1 cellular context compared by ENCODE assay signal in genomic region chr17:62965649-62966425, GRCh38.
TF ChIP-seq lines count a peak whose summit lies in the region.

Gene TANC2 (plus strand): TSS chr17:62966235. CDS start chr17:63009560, 43,325 bp downstream.

TF ChIP-seq in HepG2, 621 proteins besides CTCF, POLR2A, EP300 and RAD21 (continued from another document):
- TF ChIP-seq UBTF (CRISPR knock-in tag; IDR thresholded peaks at IDR 0.05) (no peak), RBM39 (IDR thresholded peaks at IDR 0.05; ENCODE audit: low read depth, low read length, poor library complexity, severe bottlenecking) (no peak), ZNF619 (CRISPR knock-in tag; IDR thresholded peaks at IDR 0.05) (no peak), ZNF562 (CRISPR knock-in tag; IDR thresholded peaks at IDR 0.05; ENCODE audit: borderline replicate concordance) (no peak), PCBP2 (optimal IDR thresholded peaks at IDR 0.05; ENCODE audit: low read depth, low read length, poor library complexity, severe bottlenecking) (no peak), ZNF326 (CRISPR knock-in tag; IDR thresholded peaks at IDR 0.05; ENCODE audit: borderline replicate concordance) (no peak), TFDP1 (CRISPR knock-in tag; IDR thresholded peaks at IDR 0.05; ENCODE audit: borderline replicate concordance) (peak; percentile 29; the same call in 1 of the 2 replicates), SYNCRIP (IDR thresholded peaks at IDR 0.05; ENCODE audit: insufficient read depth, low read depth, low read length) (no peak), MYC (CRISPR knock-in tag; IDR thresholded peaks at IDR 0.05; ENCODE audit: borderline replicate concordance) (no peak), ZNF777 (CRISPR knock-in tag; IDR thresholded peaks at IDR 0.05) (peak; percentile 43), KDM2A (CRISPR knock-in tag; IDR thresholded peaks at IDR 0.05; ENCODE audit: borderline replicate concordance, low read depth) (0 out of 2 replicates have a peak, but pooled peaks have one; percentile 15), FOXP4 (CRISPR knock-in tag; IDR thresholded peaks at IDR 0.05) (no peak), KDM5B (CRISPR knock-in tag; IDR thresholded peaks at IDR 0.05; ENCODE audit: borderline replicate concordance) (peak; percentile 25; the same call in 1 of the 2 replicates), HIVEP1 (CRISPR knock-in tag; IDR thresholded peaks at IDR 0.05) (0 out of 2 replicates have a peak, but pooled peaks have one; percentile 22), ZNF670 (CRISPR knock-in tag; IDR thresholded peaks at IDR 0.05; ENCODE audit: borderline replicate concordance) (no peak), ZNF468 (CRISPR knock-in tag; IDR thresholded peaks at IDR 0.05) (no peak), ZNF788 (CRISPR knock-in tag; IDR thresholded peaks at IDR 0.05; ENCODE audit: borderline replicate concordance) (no peak), GABPB1 (CRISPR knock-in tag; IDR thresholded peaks at IDR 0.05) (peak; percentile 44; the same call in 1 of the 2 replicates), GRHL1 (CRISPR knock-in tag; conservative IDR thresholded peaks at IDR 0.05) (no peak), MAX (IDR thresholded peaks at IDR 0.05) (0 out of 2 replicates have a peak, but pooled peaks have one; percentile 6), ASH2L (IDR thresholded peaks at IDR 0.05; ENCODE audit: insufficient read length, low read depth, low read length) (no peak), ESRRA (CRISPR knock-in tag; IDR thresholded peaks at IDR 0.05; ENCODE audit: low read depth) (no peak)
- TF ChIP-seq, protein P1, sequence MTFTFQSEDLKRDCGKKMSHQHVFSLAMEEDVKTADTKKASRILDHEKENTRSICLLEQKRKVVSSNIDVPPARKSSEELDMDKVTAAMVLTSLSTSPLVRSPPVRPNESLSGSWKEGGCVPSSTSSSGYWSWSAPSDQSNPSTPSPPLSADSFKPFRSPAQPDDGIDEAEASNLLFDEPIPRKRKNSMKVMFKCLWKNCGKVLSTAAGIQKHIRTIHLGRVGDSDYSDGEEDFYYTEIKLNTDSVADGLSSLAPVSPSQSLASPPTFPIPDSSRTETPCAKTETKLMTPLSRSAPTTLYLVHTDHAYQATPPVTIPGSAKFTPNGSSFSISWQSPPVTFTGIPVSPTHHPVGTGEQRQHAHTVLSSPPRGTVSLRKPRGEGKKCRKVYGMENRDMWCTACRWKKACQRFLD (CRISPR knock-in tag; IDR thresholded peaks at IDR 0.05; ENCODE audit: borderline replicate concordance) = no peak
TF ChIP-seq in HepG2: peak in this region for 20.
